In genomic region chr3:14839236-14839635, GRCh38 we compare ENCODE assay signal across 1 cellular context.
TF ChIP-seq lines count a peak whose summit lies in the region.

No MANE protein-coding gene starts in this region.

TF ChIP-seq in HepG2, 621 proteins besides CTCF, POLR2A, EP300 and RAD21 (continued from another document):
- no peak for TF ChIP-seq KIAA2018 (CRISPR knock-in tag; IDR thresholded peaks at IDR 0.05; ENCODE audit: borderline replicate concordance)
- no peak for TF ChIP-seq ZNF253 (CRISPR knock-in tag; IDR thresholded peaks at IDR 0.05; ENCODE audit: borderline replicate concordance)
- no peak for TF ChIP-seq ZNF329 (CRISPR knock-in tag; IDR thresholded peaks at IDR 0.05; ENCODE audit: low read depth)
- TF ChIP-seq CHD4 (IDR thresholded peaks at IDR 0.05; ENCODE audit: borderline replicate concordance, low read length): no peak
- TF ChIP-seq RBFOX2 (IDR thresholded peaks at IDR 0.05; ENCODE audit: low read depth, low read length): no peak
- no peak for TF ChIP-seq ZSCAN12 (CRISPR knock-in tag; IDR thresholded peaks at IDR 0.05)
